27 cellular contexts compared by ENCODE assay signal in the genomic region with DNA sequence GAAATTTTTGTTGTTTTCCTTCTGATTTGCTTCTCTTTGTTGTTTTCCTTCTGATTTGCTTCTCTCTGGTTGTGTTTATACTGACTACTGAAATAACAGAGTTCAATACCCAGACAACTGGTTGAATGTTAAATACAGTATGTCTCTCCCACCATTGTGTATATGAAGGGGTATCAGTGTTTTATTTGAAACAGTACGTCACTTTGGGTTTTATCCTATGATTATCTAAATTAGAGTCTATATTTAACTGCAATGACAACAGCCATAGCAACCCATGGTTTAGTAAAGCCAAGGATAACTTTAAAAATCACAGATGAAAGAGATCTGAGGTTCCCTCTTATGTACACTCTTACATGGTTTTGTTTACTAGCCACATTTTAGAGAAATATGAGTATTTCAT.
"Had no signal": no experiment of that assay in that cellular context is flagged by ENCODE, and none has a peak within 500 bp of the region (broad histone marks: within the 10 kb centered on the region; RNA-seq: fewer than 3 reads in every experiment).

No MANE protein-coding gene starts in this region.

- H3K4me1 Mint-ChIP-seq: activated CD4-positive, alpha-beta T cell treated with anti-CD3 and anti-CD28 coated beads for 36 hours; activated naive CD4-positive, alpha-beta T cell treated with anti-CD3 and anti-CD28 coated beads, Interleukin-2, amount 10 ng/mL, durations not matched to agents 7 days and 5 days; activated naive CD8-positive, alpha-beta T cell treated with anti-CD3 and anti-CD28 coated beads for 36 hours had no signal

- ATAC-seq: activated CD4-positive, alpha-beta T cell treated with anti-CD3 and anti-CD28 coated beads for 36 hours; activated CD8-positive, alpha-beta T cell treated with anti-CD3 and anti-CD28 coated beads for 36 hours; activated T-cell treated with anti-CD3 and anti-CD28 coated beads, Interleukin-2, amount 50 U/mL, for 72 hours had no signal

- H3K9me3 Mint-ChIP-seq: activated T-helper 2 cell treated with anti-CD3 and anti-CD28 coated beads, Interferon-gamma antibody, Interleukin-2, Interleukin-4, amounts not matched to agents 10 μg/mL and 5 μg/mL and 100 μg/mL, durations not matched to agents 14 hours and 24 hours and 36 hours had no signal

- H3K4me1 ChIP-seq: colonic mucosa, Peyer's patch had no signal

- H3K4me3 Mint-ChIP-seq: activated CD4-positive, alpha-beta T cell treated with anti-CD3 and anti-CD28 coated beads for 36 hours; activated CD8-positive, alpha-beta T cell treated with anti-CD3 and anti-CD28 coated beads for 36 hours; activated naive CD4-positive, alpha-beta T cell treated with anti-CD3 and anti-CD28 coated beads, Interleukin-2, amount 10 ng/mL, durations not matched to agents 7 days and 5 days; activated naive CD8-positive, alpha-beta T cell treated with anti-CD3 and anti-CD28 coated beads for 36 hours; activated T-cell treated with anti-CD3 and anti-CD28 coated beads, Interleukin-2, amount 50 U/mL, for 72 hours had no signal

- H3K36me3 ChIP-seq: brain microvascular endothelial cell, cardiac muscle cell, colonic mucosa, MG63, Peyer's patch, SJCRH30, WERI-Rb-1 had no signal

- H3K36me3 Mint-ChIP-seq: activated naive CD4-positive, alpha-beta T cell treated with anti-CD3 and anti-CD28 coated beads, Interleukin-2, amount 10 ng/mL, durations not matched to agents 7 days and 5 days; activated naive CD8-positive, alpha-beta T cell treated with anti-CD3 and anti-CD28 coated beads for 36 hours had no signal

- H3K27ac ChIP-seq: brain microvascular endothelial cell, cardiac muscle cell, colonic mucosa, Peyer's patch, RWPE1, SJCRH30, WERI-Rb-1 had no signal

- H3K9ac ChIP-seq: SK-N-SH had no signal

- H3K4me3 ChIP-seq: cardiac muscle cell, colonic mucosa, MG63, Peyer's patch, SJCRH30 had no signal

- H3K27me3 ChIP-seq: brain microvascular endothelial cell, cardiac muscle cell, colonic mucosa, MG63, Peyer's patch, SJCRH30 had no signal

- DNase-seq: activated CD4-positive, alpha-beta T cell treated with anti-CD3 and anti-CD28 coated beads for 36 hours; activated CD8-positive, alpha-beta memory T cell treated with anti-CD3 and anti-CD28 coated beads, Interleukin-2, amount 50 U/mL, for 4 hours; activated CD8-positive, alpha-beta T cell treated with anti-CD3 and anti-CD28 coated beads for 36 hours; activated gamma-delta T cell treated with Interleukin-2 at 50 U/mL for 16 hours; activated naive CD4-positive, alpha-beta T cell treated with anti-CD3 and anti-CD28 coated beads, Interleukin-2, amount 10 ng/mL, durations not matched to agents 7 days and 5 days; activated naive CD8-positive, alpha-beta T cell treated with anti-CD3 and anti-CD28 coated beads for 36 hours; activated T-cell treated with anti-CD3 and anti-CD28 coated beads, Interleukin-2, amount 50 U/mL, for 72 hours; brain microvascular endothelial cell; colonic mucosa; MG63; MV-4-11; NCI-H1092 treated with DMSO at 0.1 percent for 48 hours; NCI-H1436 treated with DMSO at 0.1 percent for 48 hours; NCI-H187; NCI-H2107; NCI-H446; NCI-H524; NCI-H82; Peyer's patch; Right ventricle myocardium superior; SJCRH30; SK-N-SH; T-helper 1 cell; WERI-Rb-1 had no signal

- H3K27ac Mint-ChIP-seq: activated CD4-positive, alpha-beta T cell treated with anti-CD3 and anti-CD28 coated beads for 36 hours; activated CD8-positive, alpha-beta T cell treated with anti-CD3 and anti-CD28 coated beads for 36 hours; activated naive CD4-positive, alpha-beta T cell treated with anti-CD3 and anti-CD28 coated beads, Interleukin-2, amount 10 ng/mL, durations not matched to agents 7 days and 5 days; activated naive CD8-positive, alpha-beta T cell treated with anti-CD3 and anti-CD28 coated beads for 36 hours; activated T-cell treated with anti-CD3 and anti-CD28 coated beads, Interleukin-2, amount 50 U/mL, for 72 hours; activated T-helper 2 cell treated with anti-CD3 and anti-CD28 coated beads, Interferon-gamma antibody, Interleukin-2, Interleukin-4, amounts not matched to agents 10 μg/mL and 5 μg/mL and 100 μg/mL, durations not matched to agents 14 hours and 24 hours and 36 hours had no signal

- H3K9me3 ChIP-seq: colonic mucosa, MG63, Peyer's patch had no signal

- H3K27me3 Mint-ChIP-seq: activated CD4-positive, alpha-beta T cell treated with anti-CD3 and anti-CD28 coated beads for 36 hours; activated CD8-positive, alpha-beta T cell treated with anti-CD3 and anti-CD28 coated beads for 36 hours; activated naive CD4-positive, alpha-beta T cell treated with anti-CD3 and anti-CD28 coated beads, Interleukin-2, amount 10 ng/mL, durations not matched to agents 7 days and 5 days; activated naive CD8-positive, alpha-beta T cell treated with anti-CD3 and anti-CD28 coated beads for 36 hours had no signal
